Comparison of ENCODE assay signal across 12 cellular contexts in the genomic region with DNA sequence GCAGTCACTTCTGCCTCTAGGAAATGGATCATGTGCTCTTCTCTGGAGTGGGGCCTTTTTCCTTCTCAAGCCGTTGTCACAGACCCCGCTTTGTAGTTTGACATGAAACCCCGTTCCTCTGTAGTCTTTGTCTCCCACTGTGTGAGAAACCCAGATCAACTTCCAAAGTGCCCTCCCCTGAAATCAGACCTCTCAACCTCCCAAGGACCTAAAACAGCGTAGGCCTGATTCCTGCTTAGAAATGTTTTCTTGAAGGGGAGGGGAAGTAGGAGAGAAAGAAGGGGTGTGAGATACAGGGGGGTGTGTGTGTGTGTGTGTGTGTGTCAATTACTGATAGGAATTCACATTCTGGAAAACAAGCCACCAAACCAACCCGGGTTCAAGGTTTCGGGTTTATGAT. TPM values are rescaled to one million over a fixed set of nuclear protein-coding genes. Genes with fewer than 3 reads are reported as not detected.
DNase-seq lines count a peak whose midpoint lies in the region; ATAC-seq, FAIRE-seq and TF ChIP-seq lines count a peak whose summit lies in the region.
"Had no signal": no experiment of that assay in that cellular context is flagged by ENCODE, and none has a peak within 500 bp of the region (broad histone marks: within the 10 kb centered on the region; RNA-seq: fewer than 3 reads in every experiment).

No MANE protein-coding gene starts in this region.

- H3K79me2 ChIP-seq in GM12878 (ENCODE audit: control insufficient read depth, insufficient read depth, low read length): peaks cover 61% of the 10 kb centered on the region
- peaks cover 61% of the 10 kb centered on the region for H3K79me2 ChIP-seq in mesendoderm (ENCODE audit: control insufficient read depth, insufficient read depth, low read length)

- H2AK9ac ChIP-seq in IMR-90 (replicated peaks; ENCODE audit: low read depth, low read length, poor library complexity): no peak overlapping the region

- H3K23ac ChIP-seq in IMR-90 (ENCODE audit: low read depth, low read length) (peak overlapping the region; percentile 87), mesendoderm (ENCODE audit: low read length) (no peak overlapping the region)

- DNase-seq in CD14-positive monocyte (ENCODE audit: low spot score): no peak
- DNase-seq in IMR-90: no peak
- no peak for DNase-seq in GM12878 (ENCODE audit: low read depth, low spot score)
- DNase-seq in mesendoderm: no peak
- no peak for DNase-seq in stimulated activated CD8-positive, alpha-beta memory T cell treated with anti-CD3 and anti-CD28 coated beads, Interleukin-4, amount 100 ng/mL, for 48 hours
- DNase-seq in AG08396 (ENCODE audit: low spot score): no peak
- DNase-seq: HCEC 1CT, NCI-H1092 treated with DMSO at 0.1 percent for 48 hours had no signal

- RAD21 ChIA-PET in GM12878 (lab: Charles Lee; ENCODE audit: unreplicated experiment): no interaction called here

- intact Hi-C loops in CD14-positive monocyte (cut with micrococcal nuclease) (no loop called here), IMR-90 (cut with micrococcal nuclease) (loop anchor here (10.0 kb wide), 1 partner anchor 137 kb away; no protein-coding TSS in a partner anchor), GM12878 (cut with micrococcal nuclease; ENCODE audit: unreplicated experiment) (no loop called here)

- peaks cover 23 to 59% of the 10 kb centered on the region in 2 experiments; a peak in 3 of 4 replicates for H3K79me1 ChIP-seq in IMR-90 (ENCODE audit: low read depth in 1 of 2, low read length in 2 of 2)
- H3K79me1 ChIP-seq in mesendoderm (ENCODE audit: low read length): peaks cover 24% of the 10 kb centered on the region

- SMC1A ChIA-PET in GM12878 (lab: Charles Lee; ENCODE audit: uncharacterized antibody, unreplicated experiment): interaction anchor here (0.8 to 2.5 kb wide), 4 partner anchors 8 to 55 kb away, joined by 3 to 7 read pairs (median 4); no protein-coding TSS in a partner anchor

- H3K27ac ChIP-seq in IMR-90 (ENCODE audit: insufficient read depth, low read length) (no peak overlapping the region), GM12878 (ENCODE audit: control insufficient read depth, insufficient read depth) (no peak overlapping the region), mesendoderm (ENCODE audit: low read depth, low read length) (no peak overlapping the region)

- peaks cover 33% of the 10 kb centered on the region for H3K4me1 Mint-ChIP-seq in CD14-positive monocyte

- no peak for FAIRE-seq in GM12878 (lab: Jason Lieb, UNC)

- no peak overlapping the region for H2BK15ac ChIP-seq in IMR-90 (ENCODE audit: low read depth, low read length)
- no peak overlapping the region for H2BK15ac ChIP-seq in mesendoderm (replicated peaks; ENCODE audit: low read depth)

- POLR2A ChIA-PET in IMR-90 (lab: Charles Lee; ENCODE audit: unreplicated experiment): no interaction called here
- POLR2A ChIA-PET in GM12878 (lab: Charles Lee): interaction anchor here (0.7 to 2.2 kb wide), 2 partner anchors 48 to 51 kb away, joined by 3 to 7 read pairs; no protein-coding TSS in a partner anchor

- H3K9ac ChIP-seq in IMR-90 (ENCODE audit: low read depth, low read length) (peak overlapping the region; percentile 65), GM12878 (ENCODE audit: control insufficient read depth, insufficient read depth, low read length) (peak overlapping the region; percentile 63), mesendoderm (ENCODE audit: low read length) (peak overlapping the region; percentile 87)

- H4K8ac ChIP-seq in IMR-90 (ENCODE audit: low read depth in 2 of 2, low read length in 2 of 2) (no peak overlapping the region), mesendoderm (ENCODE audit: low read depth, low read length) (no peak overlapping the region)

- H3K4me2 ChIP-seq in IMR-90 (ENCODE audit: low read depth, low read length): peak overlapping the region; percentile 98
- peak overlapping the region; percentile 93 for H3K4me2 ChIP-seq in GM12878 (ENCODE audit: control insufficient read depth, insufficient read depth)
- H3K4me2 ChIP-seq in mesendoderm (ENCODE audit: low read length): peak overlapping the region; percentile 67

- H3K4ac ChIP-seq in IMR-90 (ENCODE audit: low read depth, low read length): no peak overlapping the region
- no peak overlapping the region for H3K4ac ChIP-seq in mesendoderm (ENCODE audit: low read depth, low read length)

- peak overlapping the region; percentile 72; the same call in 1 of the 2 replicates for H3K14ac ChIP-seq in IMR-90 (replicated peaks; ENCODE audit: low read depth, low read length)

- H2BK5ac ChIP-seq in IMR-90 (ENCODE audit: low read depth, low read length, poor library complexity, severe bottlenecking) (no peak overlapping the region), mesendoderm (ENCODE audit: low read length) (no peak overlapping the region)

- H3K27ac Mint-ChIP-seq in CD14-positive monocyte: peak overlapping the region in 2 of 7 donors; percentile 70 to 83

- H2BK20ac ChIP-seq in IMR-90 (ENCODE audit: low read depth, low read length): no peak overlapping the region

- peaks cover 61% of the 10 kb centered on the region for H4K20me1 ChIP-seq in IMR-90 (ENCODE audit: insufficient read depth, low read length)
- H4K20me1 ChIP-seq in GM12878 (ENCODE audit: control insufficient read depth, insufficient read depth): 0 out of 2 replicates have a peak, but pooled peaks cover 2% of the 10 kb centered on the region

- H2AK5ac ChIP-seq in IMR-90 (ENCODE audit: low read depth, low read length): no peak overlapping the region
- H2AK5ac ChIP-seq in mesendoderm (ENCODE audit: low read length): no peak overlapping the region

- H2AFZ ChIP-seq in IMR-90 (replicated peaks; ENCODE audit: low read length, poor library complexity) (no peak overlapping the region), GM12878 (ENCODE audit: control insufficient read depth, low read depth, low read length) (no peak overlapping the region)

- no peak for ATAC-seq in IMR-90 (ENCODE audit: low read depth)
- no peak for ATAC-seq in GM12878
- ATAC-seq in GM18858 (IDR thresholded peaks at IDR 0.05; ENCODE audit: unreplicated experiment): no peak
- no peak for ATAC-seq in HG03378 (IDR thresholded peaks at IDR 0.05; ENCODE audit: unreplicated experiment)
- ATAC-seq: activated CD4-positive, CD25-positive, alpha-beta regulatory T cell treated with anti-CD3 and anti-CD28 coated beads, Interleukin-2, amount 50 U/mL, for 24 hours had no signal

- peaks cover 1 to 4% (median 4%) of the 10 kb centered on the region in 3 donors for H3K27me3 Mint-ChIP-seq in CD14-positive monocyte (ENCODE audit: low read depth in 3 of 3)

- H3K9me3 ChIP-seq in IMR-90 (ENCODE audit: control insufficient read depth, insufficient read depth, low read length): no peaks in the 10 kb centered on the region
- H3K9me3 ChIP-seq in GM12878 (replicated peaks; ENCODE audit: control insufficient read depth, insufficient read depth, low read length): no peaks in the 10 kb centered on the region

- no peaks in the 10 kb centered on the region for H3K36me3 ChIP-seq in IMR-90 (ENCODE audit: control insufficient read depth, insufficient read depth, low read length)
- no peaks in the 10 kb centered on the region for H3K36me3 ChIP-seq in GM12878 (ENCODE audit: control insufficient read depth in 2 of 2, insufficient read depth in 2 of 2, low read length in 1 of 2)
- H3K36me3 ChIP-seq in mesendoderm (ENCODE audit: control insufficient read depth, insufficient read depth, low read length): no peaks in the 10 kb centered on the region

- CTCF ChIA-PET in IMR-90 (lab: Yijun Ruan, JAX): interaction anchor here (0.6 to 2.4 kb wide), 3 partner anchors 17 to 95 kb away, joined by 3 to 7 read pairs (median 3); no protein-coding TSS in a partner anchor
- CTCF ChIA-PET in GM12878 (lab: Yijun Ruan, JAX): interaction anchor here (4.6 kb wide), 1 partner anchor 43 kb away, joined by 22 read pairs; no protein-coding TSS in a partner anchor

- H3K56ac ChIP-seq in IMR-90 (ENCODE audit: extremely low read depth, insufficient read depth, low read length): no peak overlapping the region
- H3K56ac ChIP-seq in mesendoderm (ENCODE audit: low read length): peak overlapping the region; percentile 97

- H2BK120ac ChIP-seq in IMR-90 (ENCODE audit: low read depth, low read length) (no peak overlapping the region), mesendoderm (ENCODE audit: low read depth, low read length) (no peak overlapping the region)

- H3K4me1 ChIP-seq in IMR-90 (ENCODE audit: control insufficient read depth, insufficient read depth, low read length): peaks cover 18% of the 10 kb centered on the region
- H3K4me1 ChIP-seq in GM12878 (ENCODE audit: control insufficient read depth, insufficient read depth, low read length): peaks cover 15% of the 10 kb centered on the region
- H3K4me1 ChIP-seq in mesendoderm (ENCODE audit: control insufficient read depth, low read depth, low read length): peaks cover 15% of the 10 kb centered on the region

- WGBS in IMR-90 (ENCODE audit: extremely low coverage in 2 of 2, insufficient read length in 1 of 2), 2 experiments: no CpG with 5 or more reads among the region's 6 CpGs
- WGBS in GM12878 (ENCODE audit: insufficient coverage, insufficient replicate concordance, low lambda C conversion rate, missing lambda C conversion rate): 60% methylated on average over 6 of the region's 6 CpGs
- no CpG with 5 or more reads among the region's 6 CpGs for WGBS in mesendoderm (ENCODE audit: extremely low coverage, insufficient coverage, low lambda C conversion rate)

- TF ChIP-seq POLR2A in IMR-90 (IDR thresholded peaks at IDR 0.05; ENCODE audit: low read depth, low read length) (no peak), GM12878 (IDR thresholded peaks at IDR 0.05; ENCODE audit: low read depth, low read length) (no peak)

- H4K5ac ChIP-seq in IMR-90 (ENCODE audit: low read depth, low read length) (no peak overlapping the region), mesendoderm (ENCODE audit: low read length) (no peak overlapping the region)

- TF ChIP-seq EP300 in GM12878 (IDR thresholded peaks at IDR 0.05; ENCODE audit: borderline replicate concordance in 1 of 2, control insufficient read depth in 1 of 2, low read depth in 2 of 2, low read length in 2 of 2): no peak

- TF ChIP-seq CTCF in CD14-positive monocyte (IDR thresholded peaks at IDR 0.05) (no peak), IMR-90 (conservative IDR thresholded peaks at IDR 0.05; ENCODE audit: low read depth, low read length) (no peak), GM12878 (IDR thresholded peaks at IDR 0.05 in 2 of 3, conservative IDR thresholded peaks at IDR 0.05 in 1 of 3; ENCODE audit: control insufficient read depth in 2 of 3, extremely low read depth in 1 of 3, insufficient read depth in 1 of 3, low read depth in 3 of 3, low read length in 3 of 3) (no peak)

- BruUV-seq in IMR-90 (replicated peaks; lab: Mats Ljungman, UMichigan): no TSS peak
- no TSS peak for BruUV-seq in GM12878 (replicated peaks; lab: Mats Ljungman, UMichigan)

- peaks cover 2 to 5% of the 10 kb centered on the region in 2 donors for H3K36me3 Mint-ChIP-seq in CD14-positive monocyte

- peak overlapping the region; percentile 19 to 80 for H3K4me3 Mint-ChIP-seq in CD14-positive monocyte

- H3K4me3 ChIP-seq in IMR-90 (ENCODE audit: insufficient read depth, low read depth, low read length) (peak overlapping the region; percentile 87), GM12878 (peak overlapping the region; percentile 88), mesendoderm (ENCODE audit: low read length) (peak overlapping the region; percentile 90)

- dilution Hi-C loops in IMR-90 (cut with HindIII; ENCODE audit: low sequenced_read_pairs, unreplicated experiment): no loop called here

- H3K9me3 Mint-ChIP-seq in CD14-positive monocyte: peaks cover 0 to 2% (median 0%) of the 10 kb centered on the region in 7 donors

- no peak overlapping the region for H3K18ac ChIP-seq in IMR-90 (ENCODE audit: low read depth, low read length)
- no peak overlapping the region for H3K18ac ChIP-seq in mesendoderm (ENCODE audit: low read length)

- in situ Hi-C loops in IMR-90 (cut with MboI; ENCODE audit: low sequenced_read_pairs) (no loop called here), GM12878 (cut with MboI) (no loop called here)

- H3K9me1 ChIP-seq in IMR-90 (ENCODE audit: insufficient read depth, low read length): peaks cover 27% of the 10 kb centered on the region

- no peak overlapping the region for H4K91ac ChIP-seq in IMR-90 (ENCODE audit: insufficient read depth, low read depth, low read length)

- TF ChIP-seq RAD21 in IMR-90 (IDR thresholded peaks at IDR 0.05; ENCODE audit: low read length) (no peak), GM12878 (IDR thresholded peaks at IDR 0.05; ENCODE audit: insufficient read depth, low read depth, low read length) (no peak)

- no peaks in the 10 kb centered on the region for H3K27me3 ChIP-seq in IMR-90 (ENCODE audit: control insufficient read depth, insufficient read depth, low read length)
- no peaks in the 10 kb centered on the region for H3K27me3 ChIP-seq in GM12878 (replicated peaks in 1 of 2; ENCODE audit: control insufficient read depth in 2 of 2, insufficient read depth in 2 of 2, low read length in 1 of 2)
- no peaks in the 10 kb centered on the region for H3K27me3 ChIP-seq in mesendoderm (ENCODE audit: insufficient read depth, low read length, poor library complexity)

RNA-seq across cellular contexts. Expression of a gene that starts 1.5 kb away (rescaled TPM):
- polyA plus RNA-seq in CD14-positive monocyte (1 to 10 TPM; 1.3 to 4.5 TPM), IMR-90 (2012; rRNA removed) (14.3 and 17.6 TPM in 2 replicates), GM12878 (2011; rRNA removed) (5.7 and 11.1 TPM in 2 replicates), GM12878 (2014; fragmentation: Illumina TruSeq; extraction: Trizol) (10.1 and 18.1 TPM in 2 replicates), GM12878 (2014; fragmentation: Nextera tagmentation; extraction: Ambion mirVana) (1 to 10 TPM; 2.1 to 3.0 TPM), GM12878 (2014; rRNA removed) (14.5 and 21.7 TPM in 2 replicates), GM12878 (2016; fragmentation: Nextera tagmentation; extraction: Ambion mirVana) (10 to 100 TPM; 13.7 to 15.5 TPM)
- total RNA-seq in IMR-90 (2012; rRNA removed) (17.6 and 20.0 TPM in 2 replicates), GM12878 (2014; rRNA removed) (13.4 and 17.8 TPM in 2 replicates), GM12878 (2014; rRNA removed; fragmentation: Illumina TruSeq; extraction: Trizol) (10.3 and 12.4 TPM in 2 replicates), GM12878 (2021) (35.2 and 39.0 TPM in 2 replicates)
- 9.1 and 12.2 TPM in 2 replicates for polyA plus RNA-seq in IMR-90 (2012; cell fraction: cytosol; rRNA removed)
- polyA plus RNA-seq in IMR-90 (2012; cell fraction: nucleus; rRNA removed; ENCODE audit: low replicate concordance): 43.5 and 62.5 TPM in 2 replicates
- total RNA-seq in GM12878 (2013; cell fraction: nucleolus; rRNA removed): 34.7 and 38.9 TPM in 2 replicates
- polyA plus RNA-seq in GM12878 (2011; ENCODE audit: low read depth): 7.4 TPM
- polyA plus RNA-seq in GM12878 (2011; cell fraction: cytosol; rRNA removed): 11.0 and 15.8 TPM in 2 replicates
- 34.1 and 40.7 TPM in 2 replicates for polyA plus RNA-seq in GM12878 (2011; cell fraction: nucleus; rRNA removed)
- 15.5 and 18.7 TPM in 2 replicates for polyA plus RNA-seq in GM12878 (2012)
- polyA minus RNA-seq in GM12878 (2011; rRNA and poly(A)+ RNA removed): 48.9 and 93.6 TPM in 2 replicates
- polyA minus RNA-seq in GM12878 (2011; cell fraction: cytosol; rRNA and poly(A)+ RNA removed): 13.2 and 13.6 TPM in 2 replicates
- polyA minus RNA-seq in GM12878 (2011; cell fraction: nucleus; rRNA and poly(A)+ RNA removed): 8.6 and 14.3 TPM in 2 replicates
- polyA plus RNA-seq in mesendoderm (2013, experiment 1 of 2): 21.4 TPM
- 21.3 TPM for polyA plus RNA-seq in mesendoderm (2013, experiment 2 of 2)

RNA-seq across cellular contexts. Expression of a gene that starts 15.9 kb away (rescaled TPM):
- not detected for polyA plus RNA-seq in CD14-positive monocyte
- not detected in 2 replicates for total RNA-seq in IMR-90 (2012; rRNA removed)
- polyA plus RNA-seq in IMR-90 (2012; rRNA removed): 0.19 and 0.21 TPM in 2 replicates
- polyA plus RNA-seq in IMR-90 (2012; cell fraction: cytosol; rRNA removed): 0.08 and 0.32 TPM in 2 replicates
- polyA plus RNA-seq in IMR-90 (2012; cell fraction: nucleus; rRNA removed; ENCODE audit: low replicate concordance): 0.92 and 1.8 TPM in 2 replicates
- total RNA-seq in GM12878 (2013; cell fraction: nucleolus; rRNA removed): not detected in 2 replicates
- total RNA-seq in GM12878 (2014; rRNA removed): not detected in 2 replicates
- total RNA-seq in GM12878 (2014; rRNA removed; fragmentation: Illumina TruSeq; extraction: Trizol): not detected in 2 replicates
- total RNA-seq in GM12878 (2021): 0.23 TPM in 1 of 2 replicates, not detected in the other
- polyA plus RNA-seq in GM12878 (2011; ENCODE audit: low read depth): not detected
- polyA plus RNA-seq in GM12878 (2011; rRNA removed): not detected in 2 replicates
- 0.07 TPM in 1 of 2 replicates, not detected in the other for polyA plus RNA-seq in GM12878 (2011; cell fraction: cytosol; rRNA removed)
- polyA plus RNA-seq in GM12878 (2011; cell fraction: nucleus; rRNA removed): 0.29 TPM in 1 of 2 replicates, not detected in the other
- polyA plus RNA-seq in GM12878 (2012): 0.48 TPM in 1 of 2 replicates, not detected in the other
- not detected in 2 replicates for polyA plus RNA-seq in GM12878 (2014; fragmentation: Illumina TruSeq; extraction: Trizol)
- polyA plus RNA-seq in GM12878 (2014; fragmentation: Nextera tagmentation; extraction: Ambion mirVana): not detected
- not detected in 2 replicates for polyA plus RNA-seq in GM12878 (2014; rRNA removed)
- polyA plus RNA-seq in GM12878 (2016; fragmentation: Nextera tagmentation; extraction: Ambion mirVana): not detected
- polyA minus RNA-seq in GM12878 (2011; rRNA and poly(A)+ RNA removed): not detected in 2 replicates
- polyA minus RNA-seq in GM12878 (2011; cell fraction: cytosol; rRNA and poly(A)+ RNA removed): not detected in 2 replicates
- not detected in 2 replicates for polyA minus RNA-seq in GM12878 (2011; cell fraction: nucleus; rRNA and poly(A)+ RNA removed)
- 0.15 TPM for polyA plus RNA-seq in mesendoderm (2013, experiment 1 of 2)
- 0.14 TPM for polyA plus RNA-seq in mesendoderm (2013, experiment 2 of 2)
- total RNA-seq: urinary bladder had no signal
- polyA plus RNA-seq: urinary bladder had no signal

RNA-seq across cellular contexts. Expression of a gene that starts 49.7 kb away (rescaled TPM):
- polyA plus RNA-seq in CD14-positive monocyte (10 to 100 TPM; 36.9 to 68.6 TPM), IMR-90 (2012; rRNA removed) (8.3 and 10.0 TPM in 2 replicates), GM12878 (2011; rRNA removed) (2.0 and 6.5 TPM in 2 replicates), GM12878 (2014; fragmentation: Illumina TruSeq; extraction: Trizol) (3.7 and 12.9 TPM in 2 replicates), GM12878 (2014; fragmentation: Nextera tagmentation; extraction: Ambion mirVana) (1 to 10 TPM in 1 of 2 experiments, under 1 TPM in 1; 0.97 to 1.1 TPM), GM12878 (2014; rRNA removed) (38.3 and 42.4 TPM in 2 replicates), GM12878 (2016; fragmentation: Nextera tagmentation; extraction: Ambion mirVana) (10 to 100 TPM; 24.5 to 26.4 TPM)
- total RNA-seq in IMR-90 (2012; rRNA removed) (1.3 and 1.4 TPM in 2 replicates), GM12878 (2014; rRNA removed) (22.5 and 31.1 TPM in 2 replicates), GM12878 (2014; rRNA removed; fragmentation: Illumina TruSeq; extraction: Trizol) (10.9 and 12.2 TPM in 2 replicates), GM12878 (2021) (30.5 and 43.0 TPM in 2 replicates)
- polyA plus RNA-seq in IMR-90 (2012; cell fraction: cytosol; rRNA removed): 6.7 and 10.1 TPM in 2 replicates
- 29.5 and 54.3 TPM in 2 replicates for polyA plus RNA-seq in IMR-90 (2012; cell fraction: nucleus; rRNA removed; ENCODE audit: low replicate concordance)
- total RNA-seq in GM12878 (2013; cell fraction: nucleolus; rRNA removed): 130 and 159 TPM in 2 replicates
- 10.0 TPM for polyA plus RNA-seq in GM12878 (2011; ENCODE audit: low read depth)
- polyA plus RNA-seq in GM12878 (2011; cell fraction: cytosol; rRNA removed): 7.1 and 8.0 TPM in 2 replicates
- polyA plus RNA-seq in GM12878 (2011; cell fraction: nucleus; rRNA removed): 52.8 and 56.2 TPM in 2 replicates
- polyA plus RNA-seq in GM12878 (2012): 34.5 and 40.1 TPM in 2 replicates
- polyA minus RNA-seq in GM12878 (2011; rRNA and poly(A)+ RNA removed): 7.6 and 15.0 TPM in 2 replicates
- 7.0 and 7.6 TPM in 2 replicates for polyA minus RNA-seq in GM12878 (2011; cell fraction: cytosol; rRNA and poly(A)+ RNA removed)
- 14.9 and 27.1 TPM in 2 replicates for polyA minus RNA-seq in GM12878 (2011; cell fraction: nucleus; rRNA and poly(A)+ RNA removed)
- 12.3 TPM for polyA plus RNA-seq in mesendoderm (2013, experiment 1 of 2)
- 11.8 TPM for polyA plus RNA-seq in mesendoderm (2013, experiment 2 of 2)
